Comparison of ENCODE assay signal across 8 cellular contexts in the genomic region with DNA sequence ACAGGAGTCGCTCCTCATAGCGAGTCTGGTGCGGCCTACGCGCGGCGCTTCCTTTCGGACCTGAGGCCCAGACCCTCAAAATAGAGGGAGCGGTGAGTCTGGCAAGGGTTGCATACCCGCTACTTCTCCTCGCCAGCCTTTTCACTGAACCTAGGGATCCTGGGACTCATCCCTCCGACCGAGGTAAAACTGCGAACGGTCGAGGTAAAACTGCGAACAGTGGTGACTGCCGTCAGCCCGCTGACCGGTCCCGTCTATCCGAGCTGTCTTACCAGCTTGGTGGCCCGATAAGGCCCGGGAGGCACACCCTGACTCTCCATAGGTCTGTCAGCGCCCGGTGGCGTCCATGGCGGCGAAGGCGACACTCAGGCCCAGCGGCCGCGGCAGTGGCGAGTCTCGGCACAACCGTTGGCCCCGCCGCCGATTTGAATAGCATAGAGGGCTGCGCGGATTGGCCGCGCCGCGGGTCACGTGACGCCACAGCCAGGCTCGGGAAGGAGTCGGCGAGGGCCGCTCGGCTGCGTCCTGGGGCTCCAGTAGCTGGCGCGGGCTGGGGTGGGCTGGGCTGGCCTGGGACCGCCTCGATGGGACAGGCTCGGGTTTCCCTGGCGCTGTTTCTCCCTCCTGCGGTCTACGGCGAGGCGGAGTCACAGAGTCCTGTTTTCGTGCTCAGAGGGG. TPM values are rescaled to one million over a fixed set of nuclear protein-coding genes. Genes with fewer than 3 reads are reported as not detected.
DNase-seq lines count a peak whose midpoint lies in the region; ATAC-seq and TF ChIP-seq lines count a peak whose summit lies in the region.

A gene with protein sequence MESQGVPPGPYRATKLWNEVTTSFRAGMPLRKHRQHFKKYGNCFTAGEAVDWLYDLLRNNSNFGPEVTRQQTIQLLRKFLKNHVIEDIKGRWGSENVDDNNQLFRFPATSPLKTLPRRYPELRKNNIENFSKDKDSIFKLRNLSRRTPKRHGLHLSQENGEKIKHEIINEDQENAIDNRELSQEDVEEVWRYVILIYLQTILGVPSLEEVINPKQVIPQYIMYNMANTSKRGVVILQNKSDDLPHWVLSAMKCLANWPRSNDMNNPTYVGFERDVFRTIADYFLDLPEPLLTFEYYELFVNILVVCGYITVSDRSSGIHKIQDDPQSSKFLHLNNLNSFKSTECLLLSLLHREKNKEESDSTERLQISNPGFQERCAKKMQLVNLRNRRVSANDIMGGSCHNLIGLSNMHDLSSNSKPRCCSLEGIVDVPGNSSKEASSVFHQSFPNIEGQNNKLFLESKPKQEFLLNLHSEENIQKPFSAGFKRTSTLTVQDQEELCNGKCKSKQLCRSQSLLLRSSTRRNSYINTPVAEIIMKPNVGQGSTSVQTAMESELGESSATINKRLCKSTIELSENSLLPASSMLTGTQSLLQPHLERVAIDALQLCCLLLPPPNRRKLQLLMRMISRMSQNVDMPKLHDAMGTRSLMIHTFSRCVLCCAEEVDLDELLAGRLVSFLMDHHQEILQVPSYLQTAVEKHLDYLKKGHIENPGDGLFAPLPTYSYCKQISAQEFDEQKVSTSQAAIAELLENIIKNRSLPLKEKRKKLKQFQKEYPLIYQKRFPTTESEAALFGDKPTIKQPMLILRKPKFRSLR (minus strand): TSS at position 403 of the 678 bp plus-strand sequence. CDS start 83 bp downstream, at position 320.

- peak within 1 kb of the TSS; percentile 62 to 84 for H3K4me3 ChIP-seq in DND-41 (ENCODE audit: low read depth in 1 of 2, low read length in 2 of 2)
- peak within 1 kb of the TSS; percentile 95 for H3K4me3 ChIP-seq in fibroblast of the aortic adventitia (ENCODE audit: low read depth, low read length)

- H3K4me3 Mint-ChIP-seq in activated T-helper 17 cell treated with anti-CD3 and anti-CD28 coated beads, Interleukin-2, amount 50 U/mL, for 72 hours: peak within 1 kb of the TSS; percentile 88
- H3K4me3 Mint-ChIP-seq in nephron progenitor cell: peak within 1 kb of the TSS; percentile 96
- peak within 1 kb of the TSS; percentile 87 for H3K4me3 Mint-ChIP-seq in stimulated activated naive CD8-positive, alpha-beta T cell treated with anti-CD3 and anti-CD28 coated beads, Interleukin-15, Interleukin-2, amounts not matched to agents 100 ng/mL and 50 ng/mL, for 24 hours

- H3K4me1 ChIP-seq in DND-41 (ENCODE audit: insufficient read depth, low read length): peaks cover 52% of the 10 kb centered on the region

- peak within 1 kb of the TSS; percentile 82 for H3K9ac ChIP-seq in DND-41 (ENCODE audit: low read depth, low read length)

- H4K20me1 ChIP-seq in DND-41 (ENCODE audit: insufficient read depth, low read length): no peaks in the 10 kb centered on the region

- H3K4me1 Mint-ChIP-seq in activated T-helper 17 cell treated with anti-CD3 and anti-CD28 coated beads, Interleukin-2, amount 50 U/mL, for 72 hours: peaks cover 26% of the 10 kb centered on the region
- H3K4me1 Mint-ChIP-seq in nephron progenitor cell: peaks cover 35% of the 10 kb centered on the region
- peaks cover 13% of the 10 kb centered on the region for H3K4me1 Mint-ChIP-seq in stimulated activated naive CD8-positive, alpha-beta T cell treated with anti-CD3 and anti-CD28 coated beads, Interleukin-15, Interleukin-2, amounts not matched to agents 100 ng/mL and 50 ng/mL, for 24 hours (ENCODE audit: low read depth)

- no peaks in the 10 kb centered on the region for H3K27me3 ChIP-seq in DND-41 (ENCODE audit: insufficient read depth, low read length, poor library complexity)

- ATAC-seq in DND-41 (ENCODE audit: insufficient read depth, low read depth) (peak; percentile 93), GM21786 (IDR thresholded peaks at IDR 0.05; ENCODE audit: unreplicated experiment) (peak; percentile 92)
- ATAC-seq in activated T-helper 17 cell treated with anti-CD3 and anti-CD28 coated beads, Interleukin-2, amount 50 U/mL, for 72 hours (replicated peaks): peak; percentile 98

- H3K9me3 ChIP-seq in DND-41 (ENCODE audit: insufficient read depth, low read length, severe bottlenecking) (no peaks in the 10 kb centered on the region), KOPT-K1 (ENCODE audit: insufficient read depth, low read length, poor library complexity, severe bottlenecking) (no peaks in the 10 kb centered on the region)

- H3K27ac ChIP-seq in DND-41 (ENCODE audit: low read length): peak within 1 kb of the TSS; percentile 90
- H3K27ac ChIP-seq in KOPT-K1 (ENCODE audit: low read depth, low read length, poor library complexity, severe bottlenecking): peak within 1 kb of the TSS; percentile 97

- peak within 1 kb of the TSS; percentile 94 for H2AFZ ChIP-seq in DND-41 (ENCODE audit: low read depth, low read length)

- peaks cover 9% of the 10 kb centered on the region for H3K27me3 Mint-ChIP-seq in activated T-helper 17 cell treated with anti-CD3 and anti-CD28 coated beads, Interleukin-2, amount 50 U/mL, for 72 hours
- H3K27me3 Mint-ChIP-seq in nephron progenitor cell (ENCODE audit: low read depth, poor library complexity): peaks cover 3% of the 10 kb centered on the region
- peaks cover 36% of the 10 kb centered on the region for H3K27me3 Mint-ChIP-seq in stimulated activated naive CD8-positive, alpha-beta T cell treated with anti-CD3 and anti-CD28 coated beads, Interleukin-15, Interleukin-2, amounts not matched to agents 100 ng/mL and 50 ng/mL, for 24 hours

- peak within 1 kb of the TSS; percentile 76 for H3K27ac Mint-ChIP-seq in activated T-helper 17 cell treated with anti-CD3 and anti-CD28 coated beads, Interleukin-2, amount 50 U/mL, for 72 hours
- peak within 1 kb of the TSS; percentile 96 for H3K27ac Mint-ChIP-seq in nephron progenitor cell
- H3K27ac Mint-ChIP-seq in stimulated activated naive CD8-positive, alpha-beta T cell treated with anti-CD3 and anti-CD28 coated beads, Interleukin-15, Interleukin-2, amounts not matched to agents 100 ng/mL and 50 ng/mL, for 24 hours: peak within 1 kb of the TSS; percentile 49

- peaks cover 8% of the 10 kb centered on the region for H3K9me3 Mint-ChIP-seq in activated T-helper 17 cell treated with anti-CD3 and anti-CD28 coated beads, Interleukin-2, amount 50 U/mL, for 72 hours
- H3K9me3 Mint-ChIP-seq in nephron progenitor cell: peaks cover 20% of the 10 kb centered on the region
- peaks cover 5% of the 10 kb centered on the region for H3K9me3 Mint-ChIP-seq in stimulated activated naive CD8-positive, alpha-beta T cell treated with anti-CD3 and anti-CD28 coated beads, Interleukin-15, Interleukin-2, amounts not matched to agents 100 ng/mL and 50 ng/mL, for 24 hours

- peak within 1 kb of the TSS; percentile 90 for H3K4me2 ChIP-seq in DND-41 (ENCODE audit: insufficient read depth, low read length)

- DNase-seq in DND-41 (peak; percentile 89), RKO (ENCODE audit: low spot score) (peak; percentile 94), fibroblast of the aortic adventitia (ENCODE audit: low read depth) (peak; percentile 91), nephron progenitor cell (peak; percentile 98)

- no peaks in the 10 kb centered on the region for H3K36me3 Mint-ChIP-seq in activated T-helper 17 cell treated with anti-CD3 and anti-CD28 coated beads, Interleukin-2, amount 50 U/mL, for 72 hours (ENCODE audit: low read depth)
- H3K36me3 Mint-ChIP-seq in nephron progenitor cell (ENCODE audit: low read depth): peaks cover 20% of the 10 kb centered on the region
- H3K36me3 Mint-ChIP-seq in stimulated activated naive CD8-positive, alpha-beta T cell treated with anti-CD3 and anti-CD28 coated beads, Interleukin-15, Interleukin-2, amounts not matched to agents 100 ng/mL and 50 ng/mL, for 24 hours (ENCODE audit: low read depth): no peaks in the 10 kb centered on the region

- H3K79me2 ChIP-seq in DND-41 (ENCODE audit: insufficient read depth, low read length): peaks cover 40% of the 10 kb centered on the region

- H3K36me3 ChIP-seq in DND-41 (ENCODE audit: insufficient read depth, low read length) (peaks cover 19% of the 10 kb centered on the region), KOPT-K1 (ENCODE audit: insufficient read depth, low read length) (peaks cover 27% of the 10 kb centered on the region)

- TF ChIP-seq CTCF in DND-41 (IDR thresholded peaks at IDR 0.05; ENCODE audit: borderline replicate concordance, extremely low read depth, low read length, poor library complexity, severe bottlenecking) (no peak), fibroblast of the aortic adventitia (IDR thresholded peaks at IDR 0.05; ENCODE audit: insufficient read depth, low read length) (no peak), nephron progenitor cell (IDR thresholded peaks at IDR 0.05) (no peak)

RNA-seq across cellular contexts. Expression of the gene that starts here (rescaled TPM):
- total RNA-seq in activated T-helper 17 cell treated with anti-CD3 and anti-CD28 coated beads, Interleukin-2, amount 50 U/mL, for 72 hours: 10 to 100 TPM; 25.3 to 29.6 TPM
- total RNA-seq in fibroblast of the aortic adventitia (ENCODE audit: low replicate concordance): 1.6 and 36.1 TPM in 2 replicates

Comparison
In these comparisons a context has a peak if more than half of its experiments do, and no peak if none do; other contexts are left out.
1. Peak in every context shown above with its lines: DNase-seq, ATAC-seq, H3K4me3 ChIP-seq and H3K27ac ChIP-seq.